In the genomic region with DNA sequence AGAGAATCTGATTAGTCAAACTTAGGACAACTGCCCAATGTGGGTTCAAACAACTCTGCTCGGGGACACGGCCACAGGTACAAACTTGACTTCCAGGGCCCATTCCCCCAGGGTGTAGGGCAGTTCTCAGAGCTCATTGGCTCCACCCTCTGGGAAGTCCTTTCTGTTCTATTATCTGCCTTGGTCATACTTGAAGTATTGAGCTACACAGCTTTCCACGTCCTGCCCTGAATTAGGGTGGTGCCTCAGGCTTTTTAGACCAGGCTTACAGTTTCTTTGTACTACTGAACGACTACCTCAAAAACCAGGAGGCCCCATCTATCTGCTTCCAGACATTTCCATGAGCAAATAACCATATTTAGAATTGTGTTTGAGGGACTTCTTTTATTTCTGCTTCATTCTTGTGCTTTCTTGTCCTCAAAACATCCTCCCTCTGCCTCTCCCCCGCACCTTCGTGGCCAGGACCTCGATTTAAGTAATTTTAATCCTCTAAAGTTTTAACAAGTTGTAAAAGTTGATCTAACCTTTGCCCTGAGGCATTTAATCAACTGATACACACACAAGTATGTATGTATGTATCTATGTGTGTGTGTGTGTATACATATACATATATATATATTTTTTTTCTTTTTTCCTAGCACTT, we compare ENCODE assay signal across 8 cellular contexts.
DNase-seq lines count a peak whose midpoint lies in the region; ATAC-seq and TF ChIP-seq lines count a peak whose summit lies in the region.

No MANE protein-coding gene starts in this region.

- peaks cover 63% of the 10 kb centered on the region for H3K4me1 Mint-ChIP-seq in activated T-cell treated with anti-CD3 and anti-CD28 coated beads, Interleukin-2, amount 50 U/mL, for 4 hours (ENCODE audit: low read depth)
- H3K4me1 Mint-ChIP-seq in progenitor cell of endocrine pancreas (ENCODE audit: low read depth): peaks cover 1% of the 10 kb centered on the region

- DNase-seq in Daoy (ENCODE audit: low read depth) (peak; percentile 32), LoVo (ENCODE audit: low spot score) (peak; percentile 17), right cardiac atrium (peak in 1 of 3 donors; percentile 13), progenitor cell of endocrine pancreas (ENCODE audit: low spot score, unreplicated experiment) (no peak)
- peak; percentile 41 for DNase-seq in activated T-cell treated with anti-CD3 and anti-CD28 coated beads, Interleukin-2, amount 50 U/mL, for 4 hours
- DNase-seq in stimulated activated naive CD8-positive, alpha-beta T cell treated with anti-CD3 and anti-CD28 coated beads, Interleukin-15, Interleukin-2, amounts not matched to agents 100 U/mL and 50 U/mL, for 24 hours: peak; percentile 67
- no peak for DNase-seq in NK-92 treated with Interleukin-12 subunit alpha and Interleukin-12 subunit beta, amount 100 ng/mL, for 24 hours (lab: John Stamatoyannopoulos, UW)

- H3K27ac Mint-ChIP-seq in progenitor cell of endocrine pancreas: no peak overlapping the region

- H3K27ac ChIP-seq in right cardiac atrium (ENCODE audit: low read length): peak overlapping the region; percentile 77

- peak overlapping the region; percentile 75 for H3K4me3 Mint-ChIP-seq in activated T-cell treated with anti-CD3 and anti-CD28 coated beads, Interleukin-2, amount 50 U/mL, for 4 hours
- no peak overlapping the region for H3K4me3 Mint-ChIP-seq in progenitor cell of endocrine pancreas (ENCODE audit: low read depth)

- no peak for TF ChIP-seq CTCF in progenitor cell of endocrine pancreas (IDR thresholded peaks at IDR 0.05; ENCODE audit: unreplicated experiment)

- no peaks in the 10 kb centered on the region for H3K4me1 ChIP-seq in right cardiac atrium (ENCODE audit: control insufficient read depth, insufficient read depth, low read length)

- no peaks in the 10 kb centered on the region for H3K27me3 ChIP-seq in right cardiac atrium (ENCODE audit: control insufficient read depth, insufficient read depth)

- H3K4me3 ChIP-seq in right cardiac atrium (ENCODE audit: low read length): no peak overlapping the region

- peaks cover 12% of the 10 kb centered on the region for H3K9me3 Mint-ChIP-seq in activated T-cell treated with anti-CD3 and anti-CD28 coated beads, Interleukin-2, amount 50 U/mL, for 4 hours
- H3K9me3 Mint-ChIP-seq in progenitor cell of endocrine pancreas (ENCODE audit: low read depth): peaks cover 4% of the 10 kb centered on the region

- 56% methylated on average over 7 of the region's 7 CpGs for WGBS in right cardiac atrium

- intact Hi-C loops in right cardiac atrium (cut with DNase I): no loop called here

- no peaks in the 10 kb centered on the region for H3K27me3 Mint-ChIP-seq in activated T-cell treated with anti-CD3 and anti-CD28 coated beads, Interleukin-2, amount 50 U/mL, for 4 hours (ENCODE audit: low read depth)
- no peaks in the 10 kb centered on the region for H3K27me3 Mint-ChIP-seq in progenitor cell of endocrine pancreas

- H3K36me3 Mint-ChIP-seq in activated T-cell treated with anti-CD3 and anti-CD28 coated beads, Interleukin-2, amount 50 U/mL, for 4 hours (ENCODE audit: insufficient read depth): peaks cover 9% of the 10 kb centered on the region
- no peaks in the 10 kb centered on the region for H3K36me3 Mint-ChIP-seq in progenitor cell of endocrine pancreas (ENCODE audit: insufficient read depth)

- ATAC-seq in GM21737 (IDR thresholded peaks at IDR 0.05; ENCODE audit: unreplicated experiment): peak; percentile 56
- ATAC-seq in activated T-cell treated with anti-CD3 and anti-CD28 coated beads, Interleukin-2, amount 50 U/mL, for 4 hours: peak; percentile 68 to 70
- peak; percentile 72 to 88 for ATAC-seq in right cardiac atrium
- peak; percentile 90 for ATAC-seq in stimulated activated naive CD8-positive, alpha-beta T cell treated with anti-CD3 and anti-CD28 coated beads, Interleukin-15, Interleukin-2, amounts not matched to agents 100 U/mL and 50 U/mL, for 24 hours

- no peaks in the 10 kb centered on the region for H3K9me3 ChIP-seq in right cardiac atrium (ENCODE audit: control insufficient read depth, low read length)

Comparison
In these comparisons a context has a peak if more than half of its experiments do, and no peak if none do; other contexts are left out.
1. DNase-seq: peak in Daoy (single experiment), LoVo (single experiment), activated T-cell treated with anti-CD3 and anti-CD28 coated beads, Interleukin-2, amount 50 U/mL, for 4 hours (single experiment) and stimulated activated naive CD8-positive, alpha-beta T cell treated with anti-CD3 and anti-CD28 coated beads, Interleukin-15, Interleukin-2, amounts not matched to agents 100 U/mL and 50 U/mL, for 24 hours (single experiment); none in NK-92 treated with Interleukin-12 subunit alpha and Interleukin-12 subunit beta, amount 100 ng/mL, for 24 hours (single experiment) and progenitor cell of endocrine pancreas (single experiment).
2. Peak in every context shown above with its lines, with median percentiles within 50 percentile points of each other: ATAC-seq.